Comparison of ENCODE assay signal across 10 cellular contexts in the genomic region with DNA sequence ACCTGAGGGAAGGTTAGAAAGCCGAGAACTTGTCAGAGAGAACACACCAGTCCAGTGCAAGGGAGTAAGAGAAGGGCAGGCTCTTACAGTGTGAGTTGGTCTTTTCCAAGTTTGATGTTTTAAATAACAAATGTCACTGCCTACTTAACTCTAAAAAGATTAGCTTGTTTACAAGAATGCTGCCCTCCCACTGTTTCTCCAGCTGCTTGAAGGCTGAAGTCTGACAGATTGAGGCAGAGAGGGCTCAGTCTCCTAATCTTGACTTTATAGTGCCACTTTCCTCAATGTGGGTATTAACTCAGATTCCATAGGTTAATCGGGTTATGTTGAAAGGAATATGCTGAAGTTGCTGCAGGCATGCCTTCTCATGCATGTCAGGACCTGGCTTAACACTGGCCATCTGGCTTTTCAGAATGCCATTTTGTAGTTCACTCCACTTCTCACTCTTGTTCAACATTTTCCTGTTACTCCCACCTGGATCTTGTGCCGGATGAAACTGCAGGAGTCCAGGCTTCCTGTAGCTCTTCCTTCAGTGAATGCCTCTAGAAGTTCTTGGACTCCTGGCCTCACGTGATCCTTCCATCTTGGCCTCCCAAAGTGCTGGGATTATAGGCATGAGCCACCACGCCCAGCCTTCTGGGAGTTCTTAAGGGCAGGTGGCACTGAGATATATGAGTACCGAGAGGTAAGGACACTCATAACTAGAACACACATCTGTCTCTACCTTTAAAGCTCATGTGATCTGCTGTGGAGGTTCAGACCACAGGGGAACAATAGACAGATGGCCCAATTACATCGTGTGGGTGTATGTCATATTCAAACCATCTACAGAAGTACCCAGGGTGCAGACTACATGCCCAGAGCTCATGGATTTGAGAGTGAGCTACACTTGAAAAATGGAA.
DNase-seq lines count a peak whose midpoint lies in the region; ATAC-seq and TF ChIP-seq lines count a peak whose summit lies in the region.
"Had no signal": no experiment of that assay in that cellular context is flagged by ENCODE, and none has a peak within 500 bp of the region (broad histone marks: within the 10 kb centered on the region; RNA-seq: fewer than 3 reads in every experiment).

No MANE protein-coding gene starts in this region.

- H3K9me3 ChIP-seq in OCI-LY1 (ENCODE audit: low read length), result no peaks in the 10 kb centered on the region
- no peaks in the 10 kb centered on the region for H3K9me3 ChIP-seq in esophagus squamous epithelium

- H3K9me2 ChIP-seq in OCI-LY1 (ENCODE audit: low read depth, low read length), result no peaks in the 10 kb centered on the region

- no peaks in the 10 kb centered on the region for H3F3A ChIP-seq in OCI-LY1 (ENCODE audit: insufficient read depth, low read length)

- WGBS in esophagus squamous epithelium, 2 donors, result 75 to 78% methylated on average over 6 to 7 of the region's 7 CpGs

- no peaks in the 10 kb centered on the region for H3K27me3 ChIP-seq in OCI-LY1 (ENCODE audit: insufficient read depth, low read length)
- no peaks in the 10 kb centered on the region for H3K27me3 ChIP-seq in esophagus squamous epithelium

- H3K4me3 ChIP-seq in OCI-LY1 (ENCODE audit: low read depth, low read length, poor library complexity, severe bottlenecking) (no peak overlapping the region), esophagus squamous epithelium (no peak overlapping the region)
- H3K4me3 ChIP-seq: SK-N-MC had no signal

- no peak overlapping the region for H2AFZ ChIP-seq in OCI-LY1 (ENCODE audit: low read length)

- H3K4me2 ChIP-seq in OCI-LY1 (ENCODE audit: low read length), result no peak overlapping the region

- H3K36me3 ChIP-seq in OCI-LY1 (ENCODE audit: insufficient read depth, low read length), result no peaks in the 10 kb centered on the region
- H3K36me3 ChIP-seq in esophagus squamous epithelium, result no peaks in the 10 kb centered on the region

- peak overlapping the region; percentile 8 for H3K27ac ChIP-seq in OCI-LY1 (ENCODE audit: low read depth, low read length, poor library complexity, severe bottlenecking)
- H3K27ac ChIP-seq in esophagus squamous epithelium, result no peak overlapping the region
- H3K27ac ChIP-seq: SK-N-MC had no signal

- H3K79me2 ChIP-seq in OCI-LY1 (ENCODE audit: insufficient read depth, low read length), result no peaks in the 10 kb centered on the region

- H4K20me1 ChIP-seq in OCI-LY1 (ENCODE audit: insufficient read depth, low read length), result no peaks in the 10 kb centered on the region

- intact Hi-C loops in esophagus squamous epithelium (cut with DNase I), result loop anchor here (10.0 kb wide), 1 partner anchor 385 kb away; a partner anchor contains a TSS

- TF ChIP-seq CTCF in OCI-LY1 (IDR thresholded peaks at IDR 0.05; ENCODE audit: low read length) (no peak), esophagus squamous epithelium (IDR thresholded peaks at IDR 0.05) (no peak)

- peak; percentile 38 for DNase-seq in stimulated activated CD4-positive, alpha-beta T cell treated with anti-CD3 and anti-CD28 coated beads, Interleukin-1b, Interleukin-23, amount 100 ng/mL, for 48 hours
- DNase-seq in stimulated activated CD4-positive, alpha-beta T cell treated with anti-CD3 and anti-CD28 coated beads, Interleukin-4, amount 100 ng/mL, for 24 hours, result no peak
- DNase-seq in iPS-NIHi11 (ENCODE audit: low spot score) (no peak), esophagus squamous epithelium (lab: John Stamatoyannopoulos, UW) (no peak), MV-4-11 (lab: John Stamatoyannopoulos, UW) (no peak)
- DNase-seq in stimulated activated CD4-positive, alpha-beta T cell treated with anti-CD3 and anti-CD28 coated beads, Interleukin-2, amount 100 ng/mL, for 48 hours, result no peak
- DNase-seq: DMS79 treated with DMSO at 0.1 percent for 48 hours had no signal

- H3K4me1 ChIP-seq in OCI-LY1 (ENCODE audit: insufficient read depth, low read length, severe bottlenecking), result peaks cover 69% of the 10 kb centered on the region
- H3K4me1 ChIP-seq in esophagus squamous epithelium, result peaks cover 0 to 27% (median 11%) of the 10 kb centered on the region in 3 donors

- peak; percentile 87 for ATAC-seq in HG02798 (IDR thresholded peaks at IDR 0.05; ENCODE audit: poor library complexity, unreplicated experiment)

- TF ChIP-seq POLR2A in esophagus squamous epithelium (IDR thresholded peaks at IDR 0.05), result no peak

- H3K9ac ChIP-seq in OCI-LY1 (ENCODE audit: low read length), result no peak overlapping the region
